Comparison of ENCODE assay signal across 13 cellular contexts in the genomic region with DNA sequence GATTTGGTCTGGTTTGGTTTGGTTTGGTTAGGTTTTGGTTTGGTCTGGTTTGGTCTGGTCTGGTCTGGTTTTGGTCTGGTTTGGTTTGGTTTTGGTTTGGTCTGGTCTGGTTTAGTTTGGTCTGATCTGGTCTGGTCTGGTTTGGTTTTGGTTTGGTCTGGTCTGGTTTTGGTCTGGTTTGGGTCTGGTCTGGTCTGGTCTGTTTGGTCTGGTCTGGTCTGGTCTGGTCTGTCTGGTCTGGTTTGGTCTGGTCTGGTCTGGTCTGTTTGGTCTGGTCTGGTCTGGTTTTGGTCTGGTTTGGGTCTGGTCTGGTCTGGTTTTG. TPM values are rescaled to one million over a fixed set of nuclear protein-coding genes. Genes with fewer than 3 reads are reported as not detected.
DNase-seq lines count a peak whose midpoint lies in the region; ATAC-seq, FAIRE-seq and TF ChIP-seq lines count a peak whose summit lies in the region.
"Not testable (repeated sequence)": the region's sequence is repeated elsewhere in the genome, so short reads cannot be mapped to it uniquely, and the experiment has no call there.
"Had no signal": no experiment of that assay in that cellular context is flagged by ENCODE, and none has a peak within 500 bp of the region (broad histone marks: within the 10 kb centered on the region; RNA-seq: fewer than 3 reads in every experiment).

No MANE protein-coding gene starts in this region.

- in situ Hi-C loops in GM12878 (cut with MboI), result not testable (repeated sequence)

- CTCF ChIA-PET in CD8-positive, alpha-beta memory T cell (lab: Charles Lee); GM12878 (lab: Yijun Ruan, JAX): not testable (repeated sequence)

- RAD21 ChIA-PET in GM12878 (lab: Charles Lee; ENCODE audit: unreplicated experiment), result not testable (repeated sequence)

- intact Hi-C loops in GM12878 (cut with micrococcal nuclease; ENCODE audit: unreplicated experiment), result not testable (repeated sequence)

- H3K9ac ChIP-seq in HUES6 (ENCODE audit: low read length); GM12878 (ENCODE audit: control insufficient read depth, insufficient read depth, low read length); neural progenitor cell: not testable (repeated sequence)

- H3K4me1 ChIP-seq in CD8-positive, alpha-beta memory T cell (ENCODE audit: insufficient read depth, low read length); HUES6 (ENCODE audit: control insufficient read depth, insufficient read depth, low read length); GM12878 (ENCODE audit: control insufficient read depth, insufficient read depth, low read length); neural progenitor cell: not testable (repeated sequence)
- H3K4me1 ChIP-seq in upper lobe of left lung, result peaks cover 26 to 53% (median 38%) of the 10 kb centered on the region in 4 donors

- peaks cover 14 to 80% (median 15%) of the 10 kb centered on the region in 3 donors for H3K36me3 Mint-ChIP-seq in CD8-positive, alpha-beta memory T cell
- not testable (repeated sequence) for H3K36me3 Mint-ChIP-seq in T-helper 17 cell (ENCODE audit: low read depth)
- peaks cover 7 to 17% of the 10 kb centered on the region in 2 donors for H3K36me3 Mint-ChIP-seq in activated T-cell treated with anti-CD3 and anti-CD28 coated beads, Interleukin-2, amount 50 U/mL, for 72 hours (ENCODE audit: insufficient read depth in 2 of 2)
- H3K36me3 Mint-ChIP-seq in endothelial cell (ENCODE audit: low read depth, unreplicated experiment) (peaks cover 46% of the 10 kb centered on the region), neural progenitor cell (peaks cover 17% of the 10 kb centered on the region)

- H2AFZ ChIP-seq in GM12878 (ENCODE audit: control insufficient read depth, low read depth, low read length); neural progenitor cell (replicated peaks): not testable (repeated sequence)

- TF ChIP-seq CTCF in GM12878 (IDR thresholded peaks at IDR 0.05 in 2 of 3, conservative IDR thresholded peaks at IDR 0.05 in 1 of 3; ENCODE audit: control insufficient read depth in 2 of 3, extremely low read depth in 1 of 3, insufficient read depth in 1 of 3, low read depth in 3 of 3, low read length in 3 of 3); endothelial cell (IDR thresholded peaks at IDR 0.05; ENCODE audit: unreplicated experiment); neural progenitor cell (IDR thresholded peaks at IDR 0.05); upper lobe of left lung (IDR thresholded peaks at IDR 0.05): not testable (repeated sequence)

- H3K9me3 ChIP-seq in CD8-positive, alpha-beta memory T cell (ENCODE audit: low read length); HUES6 (ENCODE audit: control insufficient read depth, insufficient read depth, low read depth, low read length); T-helper 17 cell (ENCODE audit: control insufficient read depth, low read length, poor library complexity, severe bottlenecking); GM12878 (replicated peaks; ENCODE audit: control insufficient read depth, insufficient read depth, low read length); neural progenitor cell (ENCODE audit: low read depth); upper lobe of left lung: not testable (repeated sequence)

- not testable (repeated sequence) for H3K27me3 Mint-ChIP-seq in CD8-positive, alpha-beta memory T cell; T-helper 17 cell; activated T-cell treated with anti-CD3 and anti-CD28 coated beads, Interleukin-2, amount 50 U/mL, for 72 hours (ENCODE audit: low read depth); neural progenitor cell (ENCODE audit: insufficient read depth, low read depth)
- peaks cover 12% of the 10 kb centered on the region for H3K27me3 Mint-ChIP-seq in endothelial cell (ENCODE audit: unreplicated experiment)

- H3K4me3 ChIP-seq in CD8-positive, alpha-beta memory T cell (ENCODE audit: low read length); HUES6 (ENCODE audit: low read depth, low read length); GM12878; neural progenitor cell; upper lobe of left lung: not testable (repeated sequence)

- SMC1A ChIA-PET in GM12878 (lab: Charles Lee; ENCODE audit: uncharacterized antibody, unreplicated experiment), result not testable (repeated sequence)

- not testable (repeated sequence) for DNase-seq in CD8-positive, alpha-beta memory T cell; T-helper 17 cell; activated T-cell treated with anti-CD3 and anti-CD28 coated beads, Interleukin-2, amount 50 U/mL, for 72 hours; GM12878 (ENCODE audit: low read depth, low spot score); endothelial cell (ENCODE audit: low spot score); neural progenitor cell (ENCODE audit: low spot score); upper lobe of left lung

- H3K9me3 Mint-ChIP-seq in CD8-positive, alpha-beta memory T cell; activated T-cell treated with anti-CD3 and anti-CD28 coated beads, Interleukin-2, amount 50 U/mL, for 72 hours; endothelial cell (ENCODE audit: unreplicated experiment); neural progenitor cell: not testable (repeated sequence)

- not testable (repeated sequence) for H3K27ac ChIP-seq in CD8-positive, alpha-beta memory T cell (ENCODE audit: low read depth, low read length); neural progenitor cell
- H3K27ac ChIP-seq in HUES6 (ENCODE audit: low read depth, low read length) (0 out of 2 replicates have a peak overlapping the region, but pooled peaks have one; percentile 36), GM12878 (ENCODE audit: control insufficient read depth, insufficient read depth) (peak overlapping the region; percentile 17; the same call in 1 of the 2 replicates), upper lobe of left lung (peak overlapping the region in 3 of 4 donors; percentile 86 to 91 (median 86))

- peaks cover 13 to 15% (median 14%) of the 10 kb centered on the region in 3 donors for H3K4me1 Mint-ChIP-seq in CD8-positive, alpha-beta memory T cell
- H3K4me1 Mint-ChIP-seq in T-helper 17 cell; activated T-cell treated with anti-CD3 and anti-CD28 coated beads, Interleukin-2, amount 50 U/mL, for 72 hours (ENCODE audit: low read depth); neural progenitor cell: not testable (repeated sequence)
- H3K4me1 Mint-ChIP-seq in endothelial cell (ENCODE audit: unreplicated experiment), result peaks cover 25% of the 10 kb centered on the region

- H3K79me2 ChIP-seq in GM12878 (ENCODE audit: control insufficient read depth, insufficient read depth, low read length); neural progenitor cell (ENCODE audit: low read depth): not testable (repeated sequence)

- not testable (repeated sequence) for BruUV-seq in GM12878 (replicated peaks; lab: Mats Ljungman, UMichigan)

- H4K20me1 ChIP-seq in GM12878 (ENCODE audit: control insufficient read depth, insufficient read depth); neural progenitor cell (ENCODE audit: low read depth): not testable (repeated sequence)

- peak overlapping the region in 1 of 7 donors; percentile 74 for H3K4me3 Mint-ChIP-seq in CD8-positive, alpha-beta memory T cell
- not testable (repeated sequence) for H3K4me3 Mint-ChIP-seq in T-helper 17 cell; activated T-cell treated with anti-CD3 and anti-CD28 coated beads, Interleukin-2, amount 50 U/mL, for 72 hours; neural progenitor cell
- H3K4me3 Mint-ChIP-seq in endothelial cell (ENCODE audit: unreplicated experiment), result peak overlapping the region; percentile 81

- H3K27ac Mint-ChIP-seq in CD8-positive, alpha-beta memory T cell, result peak overlapping the region; percentile 73 to 97 (median 90)
- H3K27ac Mint-ChIP-seq in T-helper 17 cell (peak overlapping the region; percentile 61), endothelial cell (ENCODE audit: unreplicated experiment) (peak overlapping the region; percentile 83), neural progenitor cell (peak overlapping the region; percentile 89)
- peak overlapping the region; percentile 78 for H3K27ac Mint-ChIP-seq in activated T-cell treated with anti-CD3 and anti-CD28 coated beads, Interleukin-2, amount 50 U/mL, for 72 hours

- not testable (repeated sequence) for H3K4me2 ChIP-seq in GM12878 (ENCODE audit: control insufficient read depth, insufficient read depth); neural progenitor cell

- peaks cover 21% of the 10 kb centered on the region for H3K36me3 ChIP-seq in CD8-positive, alpha-beta memory T cell (ENCODE audit: insufficient read depth, low read length)
- peaks cover 80% of the 10 kb centered on the region for H3K36me3 ChIP-seq in HUES6 (ENCODE audit: control insufficient read depth, insufficient read depth, low read length)
- H3K36me3 ChIP-seq in GM12878 (ENCODE audit: control insufficient read depth in 2 of 2, insufficient read depth in 2 of 2, low read length in 1 of 2), result peaks cover 10 to 46% of the 10 kb centered on the region in 2 experiments
- H3K36me3 ChIP-seq in neural progenitor cell, result not testable (repeated sequence)
- peaks cover 29 to 81% (median 72%) of the 10 kb centered on the region in 4 donors for H3K36me3 ChIP-seq in upper lobe of left lung

- peak; percentile 52 for FAIRE-seq in GM12878 (lab: Jason Lieb, UNC)

- not testable (repeated sequence) for H3F3A ChIP-seq in neural progenitor cell (ENCODE audit: low read depth)

- POLR2A ChIA-PET in CD8-positive, alpha-beta memory T cell (lab: Charles Lee); GM12878 (lab: Charles Lee): not testable (repeated sequence)

- not testable (repeated sequence) for TF ChIP-seq EP300 in GM12878 (IDR thresholded peaks at IDR 0.05; ENCODE audit: borderline replicate concordance in 1 of 2, control insufficient read depth in 1 of 2, low read depth in 2 of 2, low read length in 2 of 2); upper lobe of left lung (IDR thresholded peaks at IDR 0.05)

- TF ChIP-seq RAD21 in GM12878 (IDR thresholded peaks at IDR 0.05; ENCODE audit: insufficient read depth, low read depth, low read length), result not testable (repeated sequence)

- H3K27me3 ChIP-seq in CD8-positive, alpha-beta memory T cell (ENCODE audit: insufficient read depth, low read length, poor library complexity, severe bottlenecking); HUES6 (ENCODE audit: control insufficient read depth, insufficient read depth, low read length); GM12878 (replicated peaks in 1 of 2; ENCODE audit: control insufficient read depth in 2 of 2, insufficient read depth in 2 of 2, low read length in 1 of 2); neural progenitor cell; upper lobe of left lung: not testable (repeated sequence)

- not testable (repeated sequence) for ATAC-seq in T-helper 17 cell; activated T-cell treated with anti-CD3 and anti-CD28 coated beads, Interleukin-2, amount 50 U/mL, for 72 hours (replicated peaks in 1 of 2); GM12878; upper lobe of left lung (ENCODE audit: low FRiP score in 2 of 2)

- TF ChIP-seq POLR2A in GM12878 (IDR thresholded peaks at IDR 0.05; ENCODE audit: low read depth, low read length); upper lobe of left lung (IDR thresholded peaks at IDR 0.05): not testable (repeated sequence)

RNA-seq across cellular contexts. Expression of a gene that starts 13.9 kb away (rescaled TPM):
- total RNA-seq in CD8-positive, alpha-beta memory T cell, result not detected
- polyA plus RNA-seq in CD8-positive, alpha-beta memory T cell, result not detected
- 1 to 10 TPM in 1 of 2 donors, under 1 TPM in 1; 0.07 to 2.7 TPM for total RNA-seq in T-helper 17 cell
- not detected for total RNA-seq in activated T-cell treated with anti-CD3 and anti-CD28 coated beads, Interleukin-2, amount 50 U/mL, for 72 hours
- total RNA-seq in GM12878 (2013; cell fraction: nucleolus; rRNA removed), result 0.13 and 0.17 TPM in 2 replicates
- total RNA-seq in GM12878 (2014; rRNA removed), result 0.38 and 0.51 TPM in 2 replicates
- 0.13 and 0.23 TPM in 2 replicates for total RNA-seq in GM12878 (2014; rRNA removed; fragmentation: Illumina TruSeq; extraction: Trizol)
- total RNA-seq in GM12878 (2021), result 0.74 and 0.85 TPM in 2 replicates
- 0.08 TPM for polyA plus RNA-seq in GM12878 (2011; ENCODE audit: low read depth)
- 0.01 and 0.03 TPM in 2 replicates for polyA plus RNA-seq in GM12878 (2011; rRNA removed)
- polyA plus RNA-seq in GM12878 (2011; cell fraction: cytosol; rRNA removed), result 0.07 and 0.12 TPM in 2 replicates
- polyA plus RNA-seq in GM12878 (2011; cell fraction: nucleus; rRNA removed), result 0.09 and 0.16 TPM in 2 replicates
- polyA plus RNA-seq in GM12878 (2012), result 0.21 and 0.30 TPM in 2 replicates
- 0.14 and 0.24 TPM in 2 replicates for polyA plus RNA-seq in GM12878 (2014; fragmentation: Illumina TruSeq; extraction: Trizol)
- polyA plus RNA-seq in GM12878 (2014; fragmentation: Nextera tagmentation; extraction: Ambion mirVana), result under 1 TPM; 0.05 to 0.13 TPM
- 0.35 and 0.48 TPM in 2 replicates for polyA plus RNA-seq in GM12878 (2014; rRNA removed)
- 1 to 10 TPM in 1 of 2 experiments, under 1 TPM in 1; 0.88 to 1.2 TPM for polyA plus RNA-seq in GM12878 (2016; fragmentation: Nextera tagmentation; extraction: Ambion mirVana)
- polyA minus RNA-seq in GM12878 (2011; rRNA and poly(A)+ RNA removed), result 0.15 TPM in 1 of 2 replicates, not detected in the other
- not detected in 2 replicates for polyA minus RNA-seq in GM12878 (2011; cell fraction: cytosol; rRNA and poly(A)+ RNA removed)
- polyA minus RNA-seq in GM12878 (2011; cell fraction: nucleus; rRNA and poly(A)+ RNA removed), result 0.24 and 0.77 TPM in 2 replicates
- 0.92 TPM for total RNA-seq in endothelial cell (ENCODE audit: unreplicated experiment)
- 0.03 TPM in 1 of 2 replicates, not detected in the other for total RNA-seq in neural progenitor cell (ENCODE audit: low replicate concordance)
- 100 to 1,000 TPM in 1 of 6 donors, 10 to 100 TPM in 4, 1 to 10 TPM in 1; 7.3 to 130 (median 23.2) TPM for total RNA-seq in upper lobe of left lung
- total RNA-seq: activated T-helper 2 cell treated with anti-CD3 and anti-CD28 coated beads, Interferon-gamma antibody, Interleukin-2, Interleukin-4, amounts not matched to agents 10 μg/mL and 5 μg/mL and 100 μg/mL, durations not matched to agents 14 hours and 24 hours and 36 hours; HepG2 had no signal
- polyA plus RNA-seq: HepG2, keratinocyte, neural cell, SK-N-SH had no signal

RNA-seq across cellular contexts. Expression of a gene that starts 45.7 kb away (rescaled TPM):
- 10 to 100 TPM; 32.9 to 34.8 TPM for total RNA-seq in CD8-positive, alpha-beta memory T cell
- polyA plus RNA-seq in CD8-positive, alpha-beta memory T cell, result 5.0 TPM
- total RNA-seq in T-helper 17 cell (10 to 100 TPM; 61.1 to 69.4 TPM), GM12878 (2014; rRNA removed) (8.7 and 13.2 TPM in 2 replicates), GM12878 (2014; rRNA removed; fragmentation: Illumina TruSeq; extraction: Trizol) (9.1 and 9.6 TPM in 2 replicates), GM12878 (2021) (30.4 and 34.5 TPM in 2 replicates), endothelial cell (ENCODE audit: unreplicated experiment) (84.8 TPM), neural progenitor cell (ENCODE audit: low replicate concordance) (21.2 and 36.4 TPM in 2 replicates), upper lobe of left lung (100 to 1,000 TPM in 2 of 6 donors, 10 to 100 TPM in 4; 38.2 to 385 (median 63.5) TPM)
- total RNA-seq in activated T-cell treated with anti-CD3 and anti-CD28 coated beads, Interleukin-2, amount 50 U/mL, for 72 hours, result 10 to 100 TPM; 50.7 to 51.1 TPM
- total RNA-seq in GM12878 (2013; cell fraction: nucleolus; rRNA removed), result 96.9 and 112 TPM in 2 replicates
- polyA plus RNA-seq in GM12878 (2011; ENCODE audit: low read depth), result 10.6 TPM
- polyA plus RNA-seq in GM12878 (2011; rRNA removed) (14.6 and 20.0 TPM in 2 replicates), GM12878 (2014; fragmentation: Illumina TruSeq; extraction: Trizol) (12.9 and 16.2 TPM in 2 replicates), GM12878 (2014; fragmentation: Nextera tagmentation; extraction: Ambion mirVana) (1 to 10 TPM in 1 of 2 experiments, under 1 TPM in 1; 0.68 to 1.4 TPM), GM12878 (2014; rRNA removed) (31.7 and 36.2 TPM in 2 replicates), GM12878 (2016; fragmentation: Nextera tagmentation; extraction: Ambion mirVana) (10 to 100 TPM; 15.3 to 17.0 TPM)
- polyA plus RNA-seq in GM12878 (2011; cell fraction: cytosol; rRNA removed), result 16.2 and 19.8 TPM in 2 replicates
- 113 and 165 TPM in 2 replicates for polyA plus RNA-seq in GM12878 (2011; cell fraction: nucleus; rRNA removed)
- polyA plus RNA-seq in GM12878 (2012), result 23.6 and 26.3 TPM in 2 replicates
- 18.9 and 23.9 TPM in 2 replicates for polyA minus RNA-seq in GM12878 (2011; rRNA and poly(A)+ RNA removed)
- polyA minus RNA-seq in GM12878 (2011; cell fraction: cytosol; rRNA and poly(A)+ RNA removed), result 9.4 and 14.6 TPM in 2 replicates
- polyA minus RNA-seq in GM12878 (2011; cell fraction: nucleus; rRNA and poly(A)+ RNA removed), result 30.5 and 41.4 TPM in 2 replicates
